In the genomic region with DNA sequence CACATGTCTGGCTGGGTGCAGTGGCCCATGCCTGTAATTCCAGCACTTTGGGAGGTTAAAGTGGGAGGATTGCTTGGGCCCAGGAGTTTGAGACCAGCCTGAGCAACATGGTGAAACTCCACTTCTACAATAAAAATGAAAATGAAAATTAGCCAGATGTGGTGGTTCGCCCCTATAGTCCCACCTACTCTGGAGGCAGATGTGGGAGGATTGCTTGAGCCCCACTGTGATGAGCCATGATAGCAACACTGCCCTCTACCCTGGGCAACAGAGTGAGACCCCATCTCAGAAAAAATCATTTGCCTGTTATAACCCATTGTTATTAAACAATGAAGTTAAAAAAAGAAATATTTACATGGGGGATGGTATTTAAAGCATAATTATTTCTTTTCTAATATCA, we compare ENCODE assay signal across 1 cellular context.
TF ChIP-seq lines count a peak whose summit lies in the region.

No MANE protein-coding gene starts in this region.

TF ChIP-seq in GM12878, 131 proteins besides CTCF, POLR2A, EP300 and RAD21 (continued from another document):
- TF ChIP-seq, protein P1, sequence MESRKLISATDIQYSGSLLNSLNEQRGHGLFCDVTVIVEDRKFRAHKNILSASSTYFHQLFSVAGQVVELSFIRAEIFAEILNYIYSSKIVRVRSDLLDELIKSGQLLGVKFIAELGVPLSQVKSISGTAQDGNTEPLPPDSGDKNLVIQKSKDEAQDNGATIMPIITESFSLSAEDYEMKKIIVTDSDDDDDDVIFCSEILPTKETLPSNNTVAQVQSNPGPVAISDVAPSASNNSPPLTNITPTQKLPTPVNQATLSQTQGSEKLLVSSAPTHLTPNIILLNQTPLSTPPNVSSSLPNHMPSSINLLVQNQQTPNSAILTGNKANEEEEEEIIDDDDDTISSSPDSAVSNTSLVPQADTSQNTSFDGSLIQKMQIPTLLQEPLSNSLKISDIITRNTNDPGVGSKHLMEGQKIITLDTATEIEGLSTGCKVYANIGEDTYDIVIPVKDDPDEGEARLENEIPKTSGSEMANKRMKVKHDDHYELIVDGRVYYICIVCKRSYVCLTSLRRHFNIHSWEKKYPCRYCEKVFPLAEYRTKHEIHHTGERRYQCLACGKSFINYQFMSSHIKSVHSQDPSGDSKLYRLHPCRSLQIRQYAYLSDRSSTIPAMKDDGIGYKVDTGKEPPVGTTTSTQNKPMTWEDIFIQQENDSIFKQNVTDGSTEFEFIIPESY (IDR thresholded peaks at IDR 0.05) = no peak
- TF ChIP-seq JUNB (IDR thresholded peaks at IDR 0.05) (no peak), CHD1 (IDR thresholded peaks at IDR 0.05; ENCODE audit: low read depth, low read length) (no peak), MYB (IDR thresholded peaks at IDR 0.05; ENCODE audit: borderline replicate concordance, low read depth, low read length) (no peak), NRF1 (conservative IDR thresholded peaks at IDR 0.05; ENCODE audit: low read depth, low read length) (no peak), SREBF2 (IDR thresholded peaks at IDR 0.05; ENCODE audit: low read length) (no peak), KAT2A (conservative IDR thresholded peaks at IDR 0.05; ENCODE audit: control insufficient read depth, low read depth, low read length) (no peak)
- TF ChIP-seq, protein P2, sequence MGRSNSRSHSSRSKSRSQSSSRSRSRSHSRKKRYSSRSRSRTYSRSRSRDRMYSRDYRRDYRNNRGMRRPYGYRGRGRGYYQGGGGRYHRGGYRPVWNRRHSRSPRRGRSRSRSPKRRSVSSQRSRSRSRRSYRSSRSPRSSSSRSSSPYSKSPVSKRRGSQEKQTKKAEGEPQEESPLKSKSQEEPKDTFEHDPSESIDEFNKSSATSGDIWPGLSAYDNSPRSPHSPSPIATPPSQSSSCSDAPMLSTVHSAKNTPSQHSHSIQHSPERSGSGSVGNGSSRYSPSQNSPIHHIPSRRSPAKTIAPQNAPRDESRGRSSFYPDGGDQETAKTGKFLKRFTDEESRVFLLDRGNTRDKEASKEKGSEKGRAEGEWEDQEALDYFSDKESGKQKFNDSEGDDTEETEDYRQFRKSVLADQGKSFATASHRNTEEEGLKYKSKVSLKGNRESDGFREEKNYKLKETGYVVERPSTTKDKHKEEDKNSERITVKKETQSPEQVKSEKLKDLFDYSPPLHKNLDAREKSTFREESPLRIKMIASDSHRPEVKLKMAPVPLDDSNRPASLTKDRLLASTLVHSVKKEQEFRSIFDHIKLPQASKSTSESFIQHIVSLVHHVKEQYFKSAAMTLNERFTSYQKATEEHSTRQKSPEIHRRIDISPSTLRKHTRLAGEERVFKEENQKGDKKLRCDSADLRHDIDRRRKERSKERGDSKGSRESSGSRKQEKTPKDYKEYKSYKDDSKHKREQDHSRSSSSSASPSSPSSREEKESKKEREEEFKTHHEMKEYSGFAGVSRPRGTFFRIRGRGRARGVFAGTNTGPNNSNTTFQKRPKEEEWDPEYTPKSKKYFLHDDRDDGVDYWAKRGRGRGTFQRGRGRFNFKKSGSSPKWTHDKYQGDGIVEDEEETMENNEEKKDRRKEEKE (IDR thresholded peaks at IDR 0.05) = no peak
- TF ChIP-seq, protein P3, sequence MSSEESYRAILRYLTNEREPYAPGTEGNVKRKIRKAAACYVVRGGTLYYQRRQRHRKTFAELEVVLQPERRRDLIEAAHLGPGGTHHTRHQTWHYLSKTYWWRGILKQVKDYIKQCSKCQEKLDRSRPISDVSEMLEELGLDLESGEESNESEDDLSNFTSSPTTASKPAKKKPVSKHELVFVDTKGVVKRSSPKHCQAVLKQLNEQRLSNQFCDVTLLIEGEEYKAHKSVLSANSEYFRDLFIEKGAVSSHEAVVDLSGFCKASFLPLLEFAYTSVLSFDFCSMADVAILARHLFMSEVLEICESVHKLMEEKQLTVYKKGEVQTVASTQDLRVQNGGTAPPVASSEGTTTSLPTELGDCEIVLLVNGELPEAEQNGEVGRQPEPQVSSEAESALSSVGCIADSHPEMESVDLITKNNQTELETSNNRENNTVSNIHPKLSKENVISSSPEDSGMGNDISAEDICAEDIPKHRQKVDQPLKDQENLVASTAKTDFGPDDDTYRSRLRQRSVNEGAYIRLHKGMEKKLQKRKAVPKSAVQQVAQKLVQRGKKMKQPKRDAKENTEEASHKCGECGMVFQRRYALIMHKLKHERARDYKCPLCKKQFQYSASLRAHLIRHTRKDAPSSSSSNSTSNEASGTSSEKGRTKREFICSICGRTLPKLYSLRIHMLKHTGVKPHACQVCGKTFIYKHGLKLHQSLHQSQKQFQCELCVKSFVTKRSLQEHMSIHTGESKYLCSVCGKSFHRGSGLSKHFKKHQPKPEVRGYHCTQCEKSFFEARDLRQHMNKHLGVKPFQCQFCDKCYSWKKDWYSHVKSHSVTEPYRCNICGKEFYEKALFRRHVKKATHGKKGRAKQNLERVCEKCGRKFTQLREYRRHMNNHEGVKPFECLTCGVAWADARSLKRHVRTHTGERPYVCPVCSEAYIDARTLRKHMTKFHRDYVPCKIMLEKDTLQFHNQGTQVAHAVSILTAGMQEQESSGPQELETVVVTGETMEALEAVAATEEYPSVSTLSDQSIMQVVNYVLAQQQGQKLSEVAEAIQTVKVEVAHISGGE (CRISPR knock-in tag; IDR thresholded peaks at IDR 0.05) = no peak
- TF ChIP-seq, protein P4, sequence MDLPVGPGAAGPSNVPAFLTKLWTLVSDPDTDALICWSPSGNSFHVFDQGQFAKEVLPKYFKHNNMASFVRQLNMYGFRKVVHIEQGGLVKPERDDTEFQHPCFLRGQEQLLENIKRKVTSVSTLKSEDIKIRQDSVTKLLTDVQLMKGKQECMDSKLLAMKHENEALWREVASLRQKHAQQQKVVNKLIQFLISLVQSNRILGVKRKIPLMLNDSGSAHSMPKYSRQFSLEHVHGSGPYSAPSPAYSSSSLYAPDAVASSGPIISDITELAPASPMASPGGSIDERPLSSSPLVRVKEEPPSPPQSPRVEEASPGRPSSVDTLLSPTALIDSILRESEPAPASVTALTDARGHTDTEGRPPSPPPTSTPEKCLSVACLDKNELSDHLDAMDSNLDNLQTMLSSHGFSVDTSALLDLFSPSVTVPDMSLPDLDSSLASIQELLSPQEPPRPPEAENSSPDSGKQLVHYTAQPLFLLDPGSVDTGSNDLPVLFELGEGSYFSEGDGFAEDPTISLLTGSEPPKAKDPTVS (IDR thresholded peaks at IDR 0.05; ENCODE audit: low read depth, low read length) = no peak
